1 cellular context compared by ENCODE assay signal in genomic region chr20:47196091-47197081, GRCh38.
TF ChIP-seq lines count a peak whose summit lies in the region.

No MANE protein-coding gene starts in this region.

TF ChIP-seq in HepG2, 621 proteins besides CTCF, POLR2A, EP300 and RAD21 (continued from another document):
- no peak for TF ChIP-seq KDM5A (IDR thresholded peaks at IDR 0.05; ENCODE audit: borderline replicate concordance, low read length)
- peak; percentile 82 for TF ChIP-seq ZBTB38 (CRISPR knock-in tag; IDR thresholded peaks at IDR 0.05)
- TF ChIP-seq FLYWCH1 (CRISPR knock-in tag; IDR thresholded peaks at IDR 0.05): 0 out of 2 replicates have a peak, but pooled peaks have one; percentile 60
- no peak for TF ChIP-seq MATR3 (CRISPR knock-in tag; IDR thresholded peaks at IDR 0.05)
- TF ChIP-seq ZGPAT (CRISPR knock-in tag; IDR thresholded peaks at IDR 0.05): peak; percentile 80
- peak; percentile 65; the same call in 1 of the 2 replicates for TF ChIP-seq AKAP8 (CRISPR knock-in tag; IDR thresholded peaks at IDR 0.05)
- TF ChIP-seq ZFP82 (CRISPR knock-in tag; IDR thresholded peaks at IDR 0.05; ENCODE audit: borderline replicate concordance): no peak
- peak; percentile 76; the same call in 1 of the 2 replicates for TF ChIP-seq SAFB2 (CRISPR knock-in tag; IDR thresholded peaks at IDR 0.05; ENCODE audit: borderline replicate concordance, low read depth)
- TF ChIP-seq ZUFSP (CRISPR knock-in tag; IDR thresholded peaks at IDR 0.05; ENCODE audit: borderline replicate concordance): no peak
- TF ChIP-seq NR0B2 (CRISPR knock-in tag; IDR thresholded peaks at IDR 0.05): no peak; the same call in 1 of the 2 replicates
- no peak for TF ChIP-seq ARHGAP35 (CRISPR knock-in tag; IDR thresholded peaks at IDR 0.05; ENCODE audit: borderline replicate concordance)
- no peak for TF ChIP-seq TMF1 (CRISPR knock-in tag; IDR thresholded peaks at IDR 0.05; ENCODE audit: low read depth)
- TF ChIP-seq CAMTA2 (CRISPR knock-in tag; IDR thresholded peaks at IDR 0.05; ENCODE audit: borderline replicate concordance): peak; percentile 24; the same call in 1 of the 2 replicates
- TF ChIP-seq HNRNPL (IDR thresholded peaks at IDR 0.05; ENCODE audit: low read depth, low read length): no peak
- peak; percentile 87 for TF ChIP-seq ELF3 (CRISPR knock-in tag; IDR thresholded peaks at IDR 0.05)
- 0 out of 2 replicates have a peak, but pooled peaks have one; percentile 46 for TF ChIP-seq RFXANK (CRISPR knock-in tag; IDR thresholded peaks at IDR 0.05)
- no peak for TF ChIP-seq ZFP1 (CRISPR knock-in tag; IDR thresholded peaks at IDR 0.05)
- TF ChIP-seq CBX2 (IDR thresholded peaks at IDR 0.05; ENCODE audit: low read depth, low read length): no peak
- TF ChIP-seq CBX2 (CRISPR knock-in tag; IDR thresholded peaks at IDR 0.05; ENCODE audit: low read depth): no peak
- no peak for TF ChIP-seq MBNL3 (CRISPR knock-in tag; conservative IDR thresholded peaks at IDR 0.05)
- no peak for TF ChIP-seq ZNF557 (CRISPR knock-in tag; IDR thresholded peaks at IDR 0.05)
- TF ChIP-seq JDP2 (CRISPR knock-in tag; IDR thresholded peaks at IDR 0.05; ENCODE audit: borderline replicate concordance): no peak
- no peak for TF ChIP-seq ZNF562 (CRISPR knock-in tag; IDR thresholded peaks at IDR 0.05; ENCODE audit: borderline replicate concordance)
- no peak for TF ChIP-seq MED13 (CRISPR knock-in tag; IDR thresholded peaks at IDR 0.05)
- no peak for TF ChIP-seq SCMH1 (CRISPR knock-in tag; IDR thresholded peaks at IDR 0.05; ENCODE audit: borderline replicate concordance)
- no peak for TF ChIP-seq ZBTB4 (CRISPR knock-in tag; IDR thresholded peaks at IDR 0.05; ENCODE audit: borderline replicate concordance)
- peak; percentile 88 to 95 for TF ChIP-seq HMGXB4 (CRISPR knock-in tag; IDR thresholded peaks at IDR 0.05; ENCODE audit: borderline replicate concordance in 1 of 2, low read depth in 1 of 2)
- no peak for TF ChIP-seq ZSCAN20 (CRISPR knock-in tag; IDR thresholded peaks at IDR 0.05; ENCODE audit: borderline replicate concordance)
- no peak for TF ChIP-seq ZNF616 (CRISPR knock-in tag; IDR thresholded peaks at IDR 0.05; ENCODE audit: low read depth)
- TF ChIP-seq SNAI1 (CRISPR knock-in tag; IDR thresholded peaks at IDR 0.05; ENCODE audit: borderline replicate concordance): no peak
- TF ChIP-seq MXD3 (CRISPR knock-in tag; IDR thresholded peaks at IDR 0.05): peak; percentile 72
- no peak for TF ChIP-seq SP4 (CRISPR knock-in tag; IDR thresholded peaks at IDR 0.05)
- no peak for TF ChIP-seq CC2D1A (CRISPR knock-in tag; IDR thresholded peaks at IDR 0.05)
- no peak for TF ChIP-seq ZSCAN31 (CRISPR knock-in tag; IDR thresholded peaks at IDR 0.05; ENCODE audit: low read depth)
- 0 out of 2 replicates have a peak, but pooled peaks have one; percentile 63 for TF ChIP-seq STAT5B (CRISPR knock-in tag; IDR thresholded peaks at IDR 0.05)
- TF ChIP-seq CBFB (CRISPR knock-in tag; IDR thresholded peaks at IDR 0.05): peak; percentile 75; the same call in 1 of the 2 replicates
- TF ChIP-seq DR1 (CRISPR knock-in tag; IDR thresholded peaks at IDR 0.05): no peak
- peak; percentile 37; the same call in 1 of the 2 replicates for TF ChIP-seq MTA1 (CRISPR knock-in tag; IDR thresholded peaks at IDR 0.05; ENCODE audit: borderline replicate concordance)
- no peak for TF ChIP-seq NONO (IDR thresholded peaks at IDR 0.05)
- TF ChIP-seq NONO (CRISPR knock-in tag; conservative IDR thresholded peaks at IDR 0.05): peak; percentile 68
- TF ChIP-seq ZNF766 (CRISPR knock-in tag; IDR thresholded peaks at IDR 0.05; ENCODE audit: borderline replicate concordance): no peak; the same call in 1 of the 2 replicates
- TF ChIP-seq ZFP37 (CRISPR knock-in tag; IDR thresholded peaks at IDR 0.05; ENCODE audit: borderline replicate concordance): no peak
- TF ChIP-seq SMAD9 (CRISPR knock-in tag; IDR thresholded peaks at IDR 0.05): 0 out of 2 replicates have a peak, but pooled peaks have one; percentile 50
- TF ChIP-seq ADNP (CRISPR knock-in tag; IDR thresholded peaks at IDR 0.05): no peak
- no peak for TF ChIP-seq HMGA1 (CRISPR knock-in tag; conservative IDR thresholded peaks at IDR 0.05)
- TF ChIP-seq TGIF2 (CRISPR knock-in tag; IDR thresholded peaks at IDR 0.05): no peak; the same call in 1 of the 2 replicates
- no peak for TF ChIP-seq ZNF720 (CRISPR knock-in tag; IDR thresholded peaks at IDR 0.05)
- peak; percentile 93 for TF ChIP-seq HNF1B (CRISPR knock-in tag; IDR thresholded peaks at IDR 0.05)
- TF ChIP-seq HMG20B (CRISPR knock-in tag; conservative IDR thresholded peaks at IDR 0.05): no peak
- no peak for TF ChIP-seq MXD4 (CRISPR knock-in tag; IDR thresholded peaks at IDR 0.05)
- peak; percentile 85; the same call in 1 of the 2 replicates for TF ChIP-seq ZNF580 (CRISPR knock-in tag; IDR thresholded peaks at IDR 0.05; ENCODE audit: borderline replicate concordance, low read depth)
- no peak for TF ChIP-seq GATA4 (IDR thresholded peaks at IDR 0.05; ENCODE audit: borderline replicate concordance, low read depth)
- no peak for TF ChIP-seq ZNF264 (CRISPR knock-in tag; IDR thresholded peaks at IDR 0.05)
- peak; percentile 34; the same call in 1 of the 2 replicates for TF ChIP-seq BCL3 (CRISPR knock-in tag; IDR thresholded peaks at IDR 0.05)
- 0 out of 2 replicates have a peak, but pooled peaks have one; percentile 51 for TF ChIP-seq FUBP1 (CRISPR knock-in tag; IDR thresholded peaks at IDR 0.05; ENCODE audit: borderline replicate concordance)
